In genomic region chr4:108982786-108983185, GRCh38 we compare ENCODE assay signal across 20 cellular contexts.
DNase-seq lines count a peak whose midpoint lies in the region; TF ChIP-seq lines count a peak whose summit lies in the region.
"Had no signal": no experiment of that assay in that cellular context is flagged by ENCODE, and none has a peak within 500 bp of the region (broad histone marks: within the 10 kb centered on the region; RNA-seq: fewer than 3 reads in every experiment).

No MANE protein-coding gene starts in this region.

- intact Hi-C loops in A673 (cut with micrococcal nuclease; ENCODE audit: unreplicated experiment) = no loop called here

- H3F3A ChIP-seq in Loucy (ENCODE audit: low read depth) = 0 out of 2 replicates have a peak, but pooled peaks cover 4% of the 10 kb centered on the region

- H3K4me2 ChIP-seq in Loucy (ENCODE audit: low read depth, low read length, poor library complexity, severe bottlenecking) = peak overlapping the region; percentile 12
- H3K4me2 ChIP-seq: SK-N-SH had no signal

- H3K4me1 ChIP-seq in A673 (ENCODE audit: insufficient read depth, low read length, poor library complexity, severe bottlenecking) (peaks cover 12% of the 10 kb centered on the region), Loucy (ENCODE audit: insufficient read depth, low read length, poor library complexity, severe bottlenecking) (peaks cover 45% of the 10 kb centered on the region)

- peaks cover 3% of the 10 kb centered on the region for H3K9me3 Mint-ChIP-seq in nephron

- H3K27me3 ChIP-seq in A673 (replicated peaks; ENCODE audit: insufficient read depth, low read depth, low read length, poor library complexity) (no peaks in the 10 kb centered on the region), Loucy (ENCODE audit: insufficient read depth, low read length, poor library complexity, severe bottlenecking) (no peaks in the 10 kb centered on the region)

- no peaks in the 10 kb centered on the region for H3K36me3 ChIP-seq in A673 (ENCODE audit: insufficient read depth, low read length, poor library complexity, severe bottlenecking)
- H3K36me3 ChIP-seq in Loucy (ENCODE audit: insufficient read depth, low read length) = no peaks in the 10 kb centered on the region

- H4K20me1 ChIP-seq in Loucy (ENCODE audit: insufficient read depth, low read length, poor library complexity, severe bottlenecking) = no peaks in the 10 kb centered on the region

- BruUV-seq in A673 (replicated peaks; lab: Mats Ljungman, UMichigan) = no TSS peak

- no peak overlapping the region for H2AFZ ChIP-seq in Loucy (ENCODE audit: low read length)

- no peaks in the 10 kb centered on the region for H3K9me2 ChIP-seq in Loucy (replicated peaks; ENCODE audit: low read depth, low read length)
- H3K9me2 ChIP-seq: SK-N-SH had no signal

- no peak for TF ChIP-seq POLR2A in erythroblast (IDR thresholded peaks at IDR 0.05; ENCODE audit: low read length)

- no peak overlapping the region for H3K9ac ChIP-seq in Loucy (ENCODE audit: low read depth, low read length, poor library complexity, severe bottlenecking)
- H3K9ac ChIP-seq: SK-N-SH had no signal

- no peak overlapping the region for H3K27ac ChIP-seq in A673 (ENCODE audit: low read depth, low read length, poor library complexity, severe bottlenecking)

- H3K9me3 ChIP-seq in A673 (ENCODE audit: low read depth, low read length, poor library complexity, severe bottlenecking) (no peaks in the 10 kb centered on the region), Loucy (ENCODE audit: insufficient read depth, low read depth, low read length) (no peaks in the 10 kb centered on the region)
- H3K9me3 ChIP-seq: SK-N-SH had no signal

- peaks cover 7% of the 10 kb centered on the region for H3K36me3 Mint-ChIP-seq in nephron (ENCODE audit: low read depth)
- H3K36me3 Mint-ChIP-seq: CD4-positive, alpha-beta memory T cell had no signal

- peaks cover 24% of the 10 kb centered on the region for H3K4me1 Mint-ChIP-seq in nephron
- H3K4me1 Mint-ChIP-seq: CD4-positive, alpha-beta memory T cell had no signal

- DNase-seq in A673 (ENCODE audit: low spot score) (peak; percentile 87), fibroblast of gingiva (ENCODE audit: low read depth) (peak; percentile 37), HuH-7 (ENCODE audit: low spot score) (no peak), erythroblast (lab: John Stamatoyannopoulos, UW) (no peak), NCI-H1930 (lab: John Stamatoyannopoulos, UW) (no peak)
- no peak for DNase-seq in activated naive CD4-positive, alpha-beta T cell treated with Interleukin-2 at 50 U/mL for 16 hours
- DNase-seq: 8988T; Calu3; CD4-positive, alpha-beta memory T cell; DMS53; NCI-H1092 treated with DMSO at 0.1 percent for 48 hours; NCI-H1694; NCI-H2227 treated with DMSO at 0.1 percent for 48 hours; NCI-H524; NCI-H82; OCI-M1; SHP77; SK-N-SH had no signal

- TF ChIP-seq CTCF in A673 (conservative IDR thresholded peaks at IDR 0.05; ENCODE audit: low read depth, low read length) = no peak
- no peak for TF ChIP-seq CTCF in Loucy (conservative IDR thresholded peaks at IDR 0.05; ENCODE audit: low read length)
- no peak for TF ChIP-seq CTCF in nephron (IDR thresholded peaks at IDR 0.05; ENCODE audit: unreplicated experiment in 3 of 3)

- H3K4me3 ChIP-seq in A673 (ENCODE audit: low read depth, low read length, poor library complexity, severe bottlenecking) (no peak overlapping the region), Loucy (ENCODE audit: low read length, poor library complexity, severe bottlenecking) (no peak overlapping the region)

- POLR2A ChIA-PET in A673 (lab: Charles Lee; ENCODE audit: low non-redundant PET) = interaction anchor here (0.7 kb wide), 1 partner anchor 366 kb away, joined by 3 read pairs; no protein-coding TSS in a partner anchor

- H3K27ac Mint-ChIP-seq in nephron = peak overlapping the region; percentile 14 to 80 (median 15)
- H3K27ac Mint-ChIP-seq: CD4-positive, alpha-beta memory T cell had no signal

- H3K4me3 Mint-ChIP-seq in nephron = no peak overlapping the region
- H3K4me3 Mint-ChIP-seq: CD4-positive, alpha-beta memory T cell had no signal

- no peaks in the 10 kb centered on the region for H3K27me3 Mint-ChIP-seq in nephron (ENCODE audit: low read depth)
- H3K27me3 Mint-ChIP-seq: CD4-positive, alpha-beta memory T cell had no signal

- H3K79me2 ChIP-seq in Loucy (ENCODE audit: insufficient read depth, low read length) = no peaks in the 10 kb centered on the region

- CTCF ChIA-PET in A673 (lab: Charles Lee) = interaction anchor here (0.6 kb wide), 1 partner anchor 97 kb away, joined by 3 read pairs; no protein-coding TSS in a partner anchor

Comparison
In these comparisons a context has a peak if more than half of its experiments do, and no peak if none do; other contexts are left out.
1. DNase-seq: peak in A673 (single experiment) and fibroblast of gingiva (single experiment); none in HuH-7 (single experiment), erythroblast (0 of 2), activated naive CD4-positive, alpha-beta T cell treated with Interleukin-2 at 50 U/mL for 16 hours (single experiment) and NCI-H1930 (0 of 2).